In the genomic region with DNA sequence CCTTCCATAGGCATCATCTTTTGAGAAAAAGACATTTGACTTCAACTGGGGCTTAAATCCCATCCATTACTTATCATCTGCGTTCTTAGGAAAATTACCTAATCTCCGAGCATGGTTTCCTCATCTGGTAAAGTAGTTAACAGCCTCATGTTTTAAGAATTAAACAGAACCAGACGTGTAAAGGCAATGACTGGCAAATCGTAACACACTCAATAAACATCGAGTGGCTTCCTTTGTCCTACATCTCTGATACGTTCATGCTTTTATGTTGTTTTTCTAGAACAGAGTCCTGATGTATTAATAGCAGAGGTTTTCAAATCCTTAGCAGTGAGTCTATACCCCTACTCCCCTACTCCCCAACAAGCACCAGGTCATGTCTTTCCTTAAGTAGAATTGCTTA, we compare ENCODE assay signal across 17 cellular contexts.
DNase-seq lines count a peak whose midpoint lies in the region; ATAC-seq, FAIRE-seq and TF ChIP-seq lines count a peak whose summit lies in the region.
"Had no signal": no experiment of that assay in that cellular context is flagged by ENCODE, and none has a peak within 500 bp of the region (broad histone marks: within the 10 kb centered on the region; RNA-seq: fewer than 3 reads in every experiment).

No MANE protein-coding gene starts in this region.

- no peak overlapping the region for H3K27ac ChIP-seq in kidney (ENCODE audit: low read depth in 2 of 2, low read length in 2 of 2)
- H3K27ac ChIP-seq: BLaER1 had no signal

- FAIRE-seq in kidney (lab: Jason Lieb, UNC): no peak

- peaks cover 0 to 2% of the 10 kb centered on the region in 2 donors for H3K9me3 ChIP-seq in kidney (ENCODE audit: control insufficient read depth in 1 of 2, low read length in 2 of 2)

- peak; percentile 28 for DNase-seq in AG09309 (ENCODE audit: low read depth)
- DNase-seq in EH (ENCODE audit: low read depth): peak; percentile 48
- DNase-seq in epithelial cell of esophagus (ENCODE audit: low read depth): peak; percentile 78
- peak; percentile 76 to 90 for DNase-seq in foreskin fibroblast
- no peak for DNase-seq in kidney
- DNase-seq in NCI-H2227 treated with DMSO at 0.1 percent for 48 hours (lab: John Stamatoyannopoulos, UW): no peak
- DNase-seq: ACHN; Caco-2; CD8-positive, alpha-beta memory T cell; DND-41; GF-D8; H7; IMR-90 had no signal

- H3K9ac ChIP-seq in kidney (ENCODE audit: low read length in 2 of 2): no peak overlapping the region
- H3K9ac ChIP-seq: BLaER1 had no signal

- intact Hi-C loops in kidney (cut with DNase I): no loop called here

- TF ChIP-seq CTCF in AG09309 (IDR thresholded peaks at IDR 0.05; ENCODE audit: control insufficient read depth, insufficient read depth, low read depth, low read length, missing control alignments): no peak
- no peak for TF ChIP-seq CTCF in epithelial cell of esophagus (IDR thresholded peaks at IDR 0.05; ENCODE audit: insufficient read depth, low read depth, low read length, missing control alignments)
- TF ChIP-seq CTCF in foreskin fibroblast (IDR thresholded peaks at IDR 0.05; ENCODE audit: low read depth, low read length): no peak
- no peak for TF ChIP-seq CTCF in kidney (IDR thresholded peaks at IDR 0.05; ENCODE audit: borderline replicate concordance, extremely low read depth, insufficient read depth)

- no peak for ATAC-seq in GM18519 (IDR thresholded peaks at IDR 0.05; ENCODE audit: low FRiP score, unreplicated experiment)
- no peak for ATAC-seq in GM18867 (IDR thresholded peaks at IDR 0.05; ENCODE audit: unreplicated experiment)
- ATAC-seq: GM23338 had no signal

- H3K4me3 ChIP-seq in AG09309 (ENCODE audit: control insufficient read depth, low read depth, low read length) (no peak overlapping the region), epithelial cell of esophagus (ENCODE audit: low read length) (no peak overlapping the region), foreskin fibroblast (ENCODE audit: low read depth in 1 of 2, low read length in 2 of 2) (no peak overlapping the region), kidney (ENCODE audit: low read length in 2 of 2) (no peak overlapping the region)
- H3K4me3 ChIP-seq: BLaER1, GM23338 had no signal

- H3K36me3 ChIP-seq in kidney (ENCODE audit: control insufficient read depth in 1 of 2, insufficient read depth in 2 of 2, low read length in 2 of 2): peaks cover 0 to 3% of the 10 kb centered on the region in 2 donors

- peaks cover 0 to 2% of the 10 kb centered on the region in 2 donors for H3K4me1 ChIP-seq in kidney (ENCODE audit: control insufficient read depth in 1 of 2, insufficient read depth in 1 of 2, low read depth in 1 of 2, low read length in 2 of 2)
- H3K4me1 ChIP-seq: BLaER1 had no signal

Comparison
In these comparisons a context has a peak if more than half of its experiments do, and no peak if none do; other contexts are left out.
1. DNase-seq: peak in AG09309 (single experiment), EH (single experiment), epithelial cell of esophagus (single experiment) and foreskin fibroblast (2 of 2); none in kidney (single experiment) and NCI-H2227 treated with DMSO at 0.1 percent for 48 hours (single experiment).